Comparison of ENCODE assay signal across 19 cellular contexts in the genomic region with DNA sequence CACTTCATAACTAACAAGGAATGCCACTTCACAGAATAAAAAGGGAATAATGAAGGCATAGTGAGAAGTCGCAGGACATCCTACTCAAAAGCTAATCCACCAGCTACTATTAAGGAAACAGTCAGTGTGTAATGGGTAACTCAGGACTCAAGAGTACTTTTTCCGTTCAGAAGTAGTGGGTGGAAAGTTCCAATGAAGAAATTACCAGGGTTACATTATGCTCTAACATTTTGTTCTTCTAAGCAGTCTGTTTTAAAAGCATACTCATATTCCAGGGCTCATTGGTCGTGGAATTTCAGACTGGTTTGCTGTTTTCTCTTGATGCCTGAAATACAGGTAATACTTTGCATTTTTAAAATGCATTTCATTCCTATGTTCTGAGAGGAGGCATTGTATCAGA.
"Had no signal": no experiment of that assay in that cellular context is flagged by ENCODE, and none has a peak within 500 bp of the region (broad histone marks: within the 10 kb centered on the region; RNA-seq: fewer than 3 reads in every experiment).

No MANE protein-coding gene starts in this region.

- H3K4me3 ChIP-seq: gastrocnemius medialis, heart left ventricle, lower lobe of right lung, sigmoid colon, tibial artery, uterus had no signal

- H3K79me2 ChIP-seq: parathyroid adenoma had no signal

- H3K9ac ChIP-seq: parathyroid adenoma had no signal

- DNase-seq: activated CD4-positive, alpha-beta T cell treated with anti-CD3 and anti-CD28 coated beads, Interleukin-2, amount 50 U/mL, for 48 hours; activated gamma-delta T cell treated with Interleukin-2 at 50 U/mL for 16 hours; amniotic stem cell; brain microvascular endothelial cell; cortex of kidney; erythroblast; gastrocnemius medialis; heart left ventricle; left cardiac atrium; lower lobe of right lung; midbrain; sigmoid colon; stimulated activated CD8-positive, alpha-beta memory T cell treated with anti-CD3 and anti-CD28 coated beads, Interleukin-4, amount 100 ng/mL, for 48 hours; stimulated activated naive CD4-positive, alpha-beta T cell treated with Interleukin-2 at 50 U/mL for 16 hours; T-helper 2 cell; tibial artery; uterus; WERI-Rb-1 had no signal

- H3K27ac ChIP-seq: brain microvascular endothelial cell, gastrocnemius medialis, heart left ventricle, lower lobe of right lung, parathyroid adenoma, tibial artery, uterus, WERI-Rb-1 had no signal

- H3K9me3 ChIP-seq: gastrocnemius medialis, heart left ventricle, lower lobe of right lung, sigmoid colon, tibial artery, uterus had no signal

- H3K36me3 ChIP-seq: brain microvascular endothelial cell, gastrocnemius medialis, heart left ventricle, lower lobe of right lung, sigmoid colon, tibial artery, uterus, WERI-Rb-1 had no signal

- H3K4me1 ChIP-seq: lower lobe of right lung, parathyroid adenoma, tibial artery, uterus had no signal

- H2AFZ ChIP-seq: parathyroid adenoma had no signal

- ATAC-seq: gastrocnemius medialis, heart left ventricle, left cardiac atrium, lower lobe of right lung had no signal

- H3K27me3 ChIP-seq: brain microvascular endothelial cell, gastrocnemius medialis, heart left ventricle, sigmoid colon, tibial artery, uterus had no signal
